Comparison of ENCODE assay signal across 8 cellular contexts in the genomic region with DNA sequence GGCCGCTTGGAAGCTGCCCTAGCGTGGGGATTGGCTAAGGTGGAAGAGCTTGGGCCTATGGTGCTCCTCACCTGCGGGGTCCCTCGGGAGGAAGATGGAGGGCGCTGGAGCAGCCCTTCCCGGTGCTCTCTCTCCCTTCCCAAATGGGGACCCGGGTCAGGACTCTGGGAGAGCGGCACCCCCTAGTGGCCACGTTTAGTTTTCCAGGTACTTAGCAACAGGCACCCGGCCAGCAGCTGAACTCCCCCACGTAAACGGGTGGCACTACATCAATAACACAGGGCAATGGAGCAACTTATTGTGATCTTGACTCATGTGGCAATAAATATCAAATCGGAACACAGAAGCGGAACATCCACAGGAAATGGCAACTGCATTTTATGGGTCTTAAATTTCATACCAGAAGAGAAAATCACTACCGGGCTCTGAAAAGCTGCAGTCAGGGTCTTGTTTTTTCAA.
A peak's percentile ranks its signal among the peaks of the same experiment; 100 is the strongest.
DNase-seq lines count a peak whose midpoint lies in the region; ATAC-seq and TF ChIP-seq lines count a peak whose summit lies in the region.

No MANE protein-coding gene starts in this region.

- no peaks in the 10 kb centered on the region for H4K20me1 ChIP-seq in SU-DHL-6 (ENCODE audit: low read depth, low read length)

- no peak overlapping the region for H3K4me3 ChIP-seq in SU-DHL-6 (ENCODE audit: insufficient read depth, low read length, poor library complexity, severe bottlenecking)
- H3K4me3 ChIP-seq in epithelial cell of esophagus (ENCODE audit: low read length) = no peak overlapping the region
- H3K4me3 ChIP-seq in suprapubic skin = no peak overlapping the region

- no peak overlapping the region for H3K4me2 ChIP-seq in SU-DHL-6 (ENCODE audit: low read depth, low read length, poor library complexity, severe bottlenecking)

- 22% methylated on average over 15 of the region's 15 CpGs for WGBS in suprapubic skin

- peaks cover 4% of the 10 kb centered on the region for H3K4me1 ChIP-seq in suprapubic skin

- peak; percentile 88 for DNase-seq in DMS 273 (lab: John Stamatoyannopoulos, UW; ENCODE audit: unreplicated experiment)
- DNase-seq in GM20000 (ENCODE audit: low spot score) = peak; percentile 63
- DNase-seq in M059J (ENCODE audit: low read depth) = peak; percentile 50
- peak; percentile 64 for DNase-seq in epithelial cell of esophagus (ENCODE audit: low read depth)
- DNase-seq in myocyte (ENCODE audit: low read depth) = peak; percentile 20
- no peak for DNase-seq in suprapubic skin (ENCODE audit: low spot score in 2 of 2)

- no peak overlapping the region for H3K9ac ChIP-seq in SU-DHL-6 (ENCODE audit: low read length)

- TF ChIP-seq EP300 in suprapubic skin (IDR thresholded peaks at IDR 0.05) = no peak

- no peaks in the 10 kb centered on the region for H3F3A ChIP-seq in SU-DHL-6 (ENCODE audit: insufficient read depth)

- no peaks in the 10 kb centered on the region for H3K27me3 ChIP-seq in SU-DHL-6 (ENCODE audit: low read length)
- H3K27me3 ChIP-seq in suprapubic skin = peaks cover 7% of the 10 kb centered on the region

- no peaks in the 10 kb centered on the region for H3K9me3 ChIP-seq in SU-DHL-6 (ENCODE audit: insufficient read depth, low read length)
- no peaks in the 10 kb centered on the region for H3K9me3 ChIP-seq in suprapubic skin

- no peak overlapping the region for H3K27ac ChIP-seq in SU-DHL-6 (ENCODE audit: low read depth, low read length)
- H3K27ac ChIP-seq in suprapubic skin = no peak overlapping the region

- no peak for ATAC-seq in HG02840 (IDR thresholded peaks at IDR 0.05; ENCODE audit: low FRiP score, unreplicated experiment)

- H3K79me2 ChIP-seq in SU-DHL-6 (ENCODE audit: insufficient read depth, low read length) = no peaks in the 10 kb centered on the region

- TF ChIP-seq CTCF in GM20000 (IDR thresholded peaks at IDR 0.05; ENCODE audit: extremely low read depth, missing control alignments) = peak; percentile 68
- TF ChIP-seq CTCF in SU-DHL-6 (IDR thresholded peaks at IDR 0.05; ENCODE audit: insufficient read depth, low read length, poor library complexity, severe bottlenecking) = peak; percentile 61
- peak; percentile 59 for TF ChIP-seq CTCF in epithelial cell of esophagus (IDR thresholded peaks at IDR 0.05; ENCODE audit: insufficient read depth, low read depth, low read length, missing control alignments)
- peak; percentile 13 to 51 for TF ChIP-seq CTCF in suprapubic skin (IDR thresholded peaks at IDR 0.05)

- TF ChIP-seq POLR2A in suprapubic skin (IDR thresholded peaks at IDR 0.05) = no peak

- H2AFZ ChIP-seq in SU-DHL-6 (ENCODE audit: low read depth, low read length, severe bottlenecking) = no peak overlapping the region

- H3K9me2 ChIP-seq in SU-DHL-6 (replicated peaks; ENCODE audit: insufficient read depth, low read length) = no peaks in the 10 kb centered on the region

- H3K36me3 ChIP-seq in SU-DHL-6 (ENCODE audit: low read length) = no peaks in the 10 kb centered on the region
- no peaks in the 10 kb centered on the region for H3K36me3 ChIP-seq in suprapubic skin

Comparison
In these comparisons a context has a peak if more than half of its experiments do, and no peak if none do; other contexts are left out.
1. DNase-seq: peak in DMS 273 (single experiment), GM20000 (single experiment), M059J (single experiment), epithelial cell of esophagus (single experiment) and myocyte (single experiment); none in suprapubic skin (0 of 2).
2. Peak in every context shown above with its lines, with median percentiles within 50 percentile points of each other: CTCF ChIP-seq.